In genomic region chr17:56510554-56511342, GRCh38 we compare ENCODE assay signal across 25 cellular contexts.
"Had no signal": no experiment of that assay in that cellular context is flagged by ENCODE, and none has a peak within 500 bp of the region (broad histone marks: within the 10 kb centered on the region; RNA-seq: fewer than 3 reads in every experiment).

No MANE protein-coding gene starts in this region.

- H3K4me3 Mint-ChIP-seq: activated CD4-positive, alpha-beta memory T cell treated with anti-CD3 and anti-CD28 coated beads for 36 hours; activated naive CD4-positive, alpha-beta T cell treated with anti-CD3 and anti-CD28 coated beads for 36 hours; activated naive CD8-positive, alpha-beta T cell treated with anti-CD3 and anti-CD28 coated beads, Interleukin-2, amount 10 ng/mL, durations not matched to agents 7 days and 5 days; T-helper 1 cell treated with Interleukin-12 subunit alpha and Interleukin-12 subunit beta and Interleukin-4 antibody, amounts not matched to agents 30 μg/mL and 1 μg/mL, for 36 hours had no signal

- H3K4me3 ChIP-seq: gastroesophageal sphincter, mucosa of descending colon, thyroid gland had no signal

- H3K27me3 ChIP-seq: gastroesophageal sphincter, thyroid gland had no signal

- H3K4me1 Mint-ChIP-seq: activated naive CD8-positive, alpha-beta T cell treated with anti-CD3 and anti-CD28 coated beads, Interleukin-2, amount 10 ng/mL, durations not matched to agents 7 days and 5 days had no signal

- H3K36me3 ChIP-seq: gastroesophageal sphincter, thyroid gland had no signal

- H3K9me3 ChIP-seq: gastroesophageal sphincter, mucosa of descending colon, thyroid gland had no signal

- H3K9me3 Mint-ChIP-seq: activated CD4-positive, alpha-beta memory T cell treated with anti-CD3 and anti-CD28 coated beads for 36 hours; activated naive CD4-positive, alpha-beta T cell treated with anti-CD3 and anti-CD28 coated beads for 36 hours; activated naive CD8-positive, alpha-beta T cell treated with anti-CD3 and anti-CD28 coated beads, Interleukin-2, amount 10 ng/mL, durations not matched to agents 7 days and 5 days; T-helper 1 cell treated with Interleukin-12 subunit alpha and Interleukin-12 subunit beta and Interleukin-4 antibody, amounts not matched to agents 30 μg/mL and 1 μg/mL, for 36 hours had no signal

- H3K27ac Mint-ChIP-seq: activated CD4-positive, alpha-beta memory T cell treated with anti-CD3 and anti-CD28 coated beads for 36 hours; activated naive CD4-positive, alpha-beta T cell treated with anti-CD3 and anti-CD28 coated beads for 36 hours; activated naive CD8-positive, alpha-beta T cell treated with anti-CD3 and anti-CD28 coated beads, Interleukin-2, amount 10 ng/mL, durations not matched to agents 7 days and 5 days; T-helper 1 cell treated with Interleukin-12 subunit alpha and Interleukin-12 subunit beta and Interleukin-4 antibody, amounts not matched to agents 30 μg/mL and 1 μg/mL, for 36 hours had no signal

- H3K27ac ChIP-seq: epithelial cell of prostate, gastroesophageal sphincter, thyroid gland had no signal

- FAIRE-seq: bronchial epithelial cell, small intestine had no signal

- H3K36me3 Mint-ChIP-seq: activated CD4-positive, alpha-beta memory T cell treated with anti-CD3 and anti-CD28 coated beads for 36 hours; activated naive CD8-positive, alpha-beta T cell treated with anti-CD3 and anti-CD28 coated beads, Interleukin-2, amount 10 ng/mL, durations not matched to agents 7 days and 5 days had no signal

- ATAC-seq: gastroesophageal sphincter, left colon, mucosa of descending colon, sciatic nerve had no signal

- DNase-seq: activated CD4-positive, alpha-beta memory T cell treated with anti-CD3 and anti-CD28 coated beads for 36 hours; activated CD4-positive, alpha-beta T cell treated with anti-CD3 and anti-CD28 coated beads for 48 hours; activated naive CD4-positive, alpha-beta T cell treated with anti-CD3 and anti-CD28 coated beads for 36 hours; activated naive CD8-positive, alpha-beta T cell treated with anti-CD3 and anti-CD28 coated beads, Interleukin-2, amount 10 ng/mL, durations not matched to agents 7 days and 5 days; activated T-cell treated with anti-CD3 and anti-CD28 coated beads, Interleukin-2, amount 50 U/mL, for 48 hours; amniotic stem cell; cerebellar nuclear complex; cortex of kidney; head of caudate nucleus; hypothalamus; islet precursor cell; left colon; mesendoderm; mucosa of descending colon; occipital lobe; small intestine; stimulated activated CD4-positive, alpha-beta T cell treated with anti-CD3 and anti-CD28 coated beads, Interleukin-2, amount 100 ng/mL, for 48 hours; stimulated activated CD8-positive, alpha-beta memory T cell treated with anti-CD3 and anti-CD28 coated beads, Interleukin-4, amount 100 ng/mL, for 48 hours; stimulated activated naive CD4-positive, alpha-beta T cell treated with Interleukin-2 at 50 U/mL for 16 hours; thyroid gland had no signal

- H3K4me1 ChIP-seq: gastroesophageal sphincter, thyroid gland had no signal

- H3K27me3 Mint-ChIP-seq: activated CD4-positive, alpha-beta memory T cell treated with anti-CD3 and anti-CD28 coated beads for 36 hours had no signal
